In the genomic region with DNA sequence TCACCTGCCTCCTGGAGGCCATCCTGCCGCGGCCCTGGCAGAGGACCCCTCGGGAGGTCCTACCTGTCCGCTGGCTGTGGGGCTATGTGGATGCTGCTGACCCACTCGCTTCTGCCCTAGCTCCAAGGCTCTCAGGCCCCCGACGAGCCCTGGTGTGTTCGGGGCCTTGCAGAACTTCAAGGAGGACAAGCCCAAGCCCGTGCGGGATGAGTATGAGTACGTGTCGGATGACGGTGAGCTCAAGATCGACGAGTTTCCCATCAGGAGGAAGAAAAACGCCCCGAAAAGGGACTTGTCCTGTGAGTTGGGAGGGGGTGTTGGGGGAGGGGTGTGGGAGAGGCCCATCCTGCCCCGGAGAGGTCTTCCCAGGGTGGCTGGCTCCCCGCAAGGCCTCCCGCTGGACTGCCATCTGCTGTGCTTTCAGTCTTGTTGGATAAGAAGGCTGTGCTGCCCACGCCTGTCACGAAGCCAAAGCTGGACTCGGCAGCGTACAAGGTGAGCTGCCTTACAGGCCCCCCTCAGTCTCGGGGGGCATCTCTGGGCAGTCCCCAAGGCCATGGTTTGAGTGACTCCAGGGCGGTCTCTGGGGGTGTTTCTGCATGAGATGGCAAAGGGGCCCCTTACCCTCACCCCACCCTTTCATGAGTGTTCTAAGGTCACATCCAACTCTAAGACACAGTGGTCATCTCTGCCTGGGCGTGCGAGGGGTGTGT, we compare ENCODE assay signal across 18 cellular contexts.
DNase-seq lines count a peak whose midpoint lies in the region; FAIRE-seq and TF ChIP-seq lines count a peak whose summit lies in the region.
"Had no signal": no experiment of that assay in that cellular context is flagged by ENCODE, and none has a peak within 500 bp of the region (broad histone marks: within the 10 kb centered on the region; RNA-seq: fewer than 3 reads in every experiment).

No MANE protein-coding gene starts in this region.

- TF ChIP-seq EP300 in sigmoid colon (IDR thresholded peaks at IDR 0.05), result no peak

- DNase-seq in NCI-H69 (lab: John Stamatoyannopoulos, UW), result peak; percentile 14
- peak in 4 of 7 donors; percentile 4 to 37 (median 10) for DNase-seq in adrenal gland
- DNase-seq in kidney, result peak; percentile 59
- DNase-seq in sigmoid colon, result peak; percentile 62
- DNase-seq in HTR-8/SVneo (ENCODE audit: insufficient read length, low spot score), result no peak
- no peak for DNase-seq in T-helper 9 cell
- DNase-seq in OCI-M1 (lab: John Stamatoyannopoulos, UW), result no peak
- DNase-seq: activated CD8-positive, alpha-beta T cell treated with anti-CD3 and anti-CD28 coated beads, Interleukin-2, amount 10 ng/mL, durations not matched to agents 7 days and 5 days; amniotic stem cell; cerebellar nuclear complex; hippocampal formation; NCI-H2029; NCI-H510A treated with DMSO at 0.1 percent for 48 hours; occipital lobe; stimulated activated CD4-positive, alpha-beta T cell treated with anti-CD3 and anti-CD28 coated beads, Interleukin-2, amount 100 ng/mL, for 48 hours had no signal

- FAIRE-seq in kidney (lab: Jason Lieb, UNC) (no peak), HTR-8/SVneo (lab: Jason Lieb, UNC) (no peak)
- FAIRE-seq: K562, keratinocyte had no signal

- H3K36me3 ChIP-seq in adrenal gland (replicated peaks in 1 of 2), result peaks cover 0 to 4% of the 10 kb centered on the region in 2 donors
- H3K36me3 ChIP-seq in kidney (ENCODE audit: control insufficient read depth in 1 of 2, insufficient read depth in 2 of 2, low read length in 2 of 2), result peaks cover 11 to 16% of the 10 kb centered on the region in 2 donors
- peaks cover 0 to 59% (median 30%) of the 10 kb centered on the region in 4 donors for H3K36me3 ChIP-seq in sigmoid colon

- 89 to 94% (median 93%) methylated on average over 21 to 28 of the region's 28 CpGs for WGBS in adrenal gland, 4 donors
- WGBS in sigmoid colon, 2 donors, result 95% methylated on average over 28 of the region's 28 CpGs

- TF ChIP-seq POLR2A in adrenal gland (IDR thresholded peaks at IDR 0.05) (no peak), sigmoid colon (IDR thresholded peaks at IDR 0.05) (no peak)

- intact Hi-C loops in adrenal gland (cut with DNase I) (no loop called here), kidney (cut with DNase I) (no loop called here), sigmoid colon (cut with DNase I) (no loop called here)

- no peak overlapping the region for H3K9ac ChIP-seq in kidney (ENCODE audit: low read length in 2 of 2)

- no peaks in the 10 kb centered on the region for H3K4me1 ChIP-seq in adrenal gland (replicated peaks in 1 of 2)
- H3K4me1 ChIP-seq in kidney (ENCODE audit: control insufficient read depth in 1 of 2, insufficient read depth in 1 of 2, low read depth in 1 of 2, low read length in 2 of 2), result no peaks in the 10 kb centered on the region
- H3K4me1 ChIP-seq in sigmoid colon, result no peaks in the 10 kb centered on the region

- H3K4me3 ChIP-seq in adrenal gland (no peak overlapping the region), kidney (ENCODE audit: low read length in 2 of 2) (no peak overlapping the region), sigmoid colon (no peak overlapping the region)
- H3K4me3 ChIP-seq: K562 had no signal

- H3K9me3 ChIP-seq in adrenal gland (replicated peaks in 1 of 3) (no peaks in the 10 kb centered on the region), kidney (ENCODE audit: control insufficient read depth in 1 of 2, low read length in 2 of 2) (no peaks in the 10 kb centered on the region), sigmoid colon (no peaks in the 10 kb centered on the region)

- H3K27me3 ChIP-seq in adrenal gland (no peaks in the 10 kb centered on the region), sigmoid colon (no peaks in the 10 kb centered on the region)

- H3K27ac ChIP-seq in adrenal gland (no peak overlapping the region), kidney (ENCODE audit: low read depth in 2 of 2, low read length in 2 of 2) (no peak overlapping the region), sigmoid colon (no peak overlapping the region)
- H3K27ac ChIP-seq: HL-60 had no signal

- TF ChIP-seq CTCF in adrenal gland (IDR thresholded peaks at IDR 0.05) (no peak), kidney (IDR thresholded peaks at IDR 0.05; ENCODE audit: borderline replicate concordance, extremely low read depth, insufficient read depth) (no peak), sigmoid colon (IDR thresholded peaks at IDR 0.05) (no peak)

Comparison
In these comparisons a context has a peak if more than half of its experiments do, and no peak if none do; other contexts are left out.
1. DNase-seq: peak in NCI-H69 (single experiment), adrenal gland (4 of 7), kidney (single experiment) and sigmoid colon (single experiment); none in HTR-8/SVneo (single experiment), T-helper 9 cell (single experiment) and OCI-M1 (single experiment).